ENCODE assay signal across 8 cellular contexts in the genomic region with DNA sequence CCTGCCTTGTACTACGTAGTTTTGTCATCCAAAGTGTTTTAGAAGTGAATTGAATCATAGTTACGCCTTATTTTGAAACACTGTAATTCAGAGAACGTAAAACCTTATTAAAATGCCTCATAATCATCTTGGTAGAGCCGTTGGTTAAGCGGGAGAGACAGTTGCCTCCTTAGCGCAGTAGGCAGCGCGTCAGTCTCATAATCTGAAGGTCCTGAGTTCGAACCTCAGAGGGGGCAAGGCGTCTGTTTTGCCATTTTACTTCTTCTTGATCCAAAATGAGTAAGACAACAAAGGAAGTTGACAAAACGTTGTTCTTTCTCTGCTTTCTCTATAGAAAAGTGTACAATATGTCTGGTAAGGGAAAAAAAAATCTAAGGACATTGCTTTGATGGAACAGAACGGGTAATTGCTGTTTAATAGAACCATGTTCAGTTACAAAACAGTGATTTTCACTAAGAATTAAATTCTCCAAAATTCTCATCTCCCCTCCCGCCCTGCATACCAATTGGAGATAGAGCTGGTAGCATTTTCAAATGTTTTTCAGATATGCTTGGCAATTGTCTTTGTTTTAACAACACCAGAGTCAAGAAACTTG. TPM values are rescaled to one million over a fixed set of nuclear protein-coding genes. Genes with fewer than 3 reads are reported as not detected.
DNase-seq lines count a peak whose midpoint lies in the region; ATAC-seq and TF ChIP-seq lines count a peak whose summit lies in the region.

No MANE protein-coding gene starts in this region.

- peaks cover 17% of the 10 kb centered on the region for H3K4me1 ChIP-seq in lower lobe of right lung

- no peak for TF ChIP-seq CTCF in lower lobe of right lung (IDR thresholded peaks at IDR 0.05)

- H3K36me3 ChIP-seq in lower lobe of right lung, result no peaks in the 10 kb centered on the region

- peak; percentile 74 to 76 for ATAC-seq in lower lobe of right lung
- ATAC-seq in GM21529 (IDR thresholded peaks at IDR 0.05; ENCODE audit: unreplicated experiment), result no peak

- DNase-seq in activated gamma-delta T cell treated with Interleukin-2 at 50 U/mL for 16 hours, result peak; percentile 49
- no peak for DNase-seq in activated gamma-delta T cell (lab: John Stamatoyannopoulos, UW)
- peak; percentile 67 for DNase-seq in NCI-H526 treated with DMSO at 0.1 percent for 48 hours (lab: John Stamatoyannopoulos, UW)
- DNase-seq in activated CD4-positive, alpha-beta T cell treated with anti-CD3 and anti-CD28 coated beads, Interleukin-2, amount 50 U/mL, for 4 hours, result peak; percentile 66 to 70
- peak; percentile 77 for DNase-seq in ecto neural progenitor cell (ENCODE audit: low spot score)
- no peak for DNase-seq in lower lobe of right lung
- peak; percentile 65 to 73 (median 72) for DNase-seq in stimulated activated CD4-positive, alpha-beta T cell treated with anti-CD3 and anti-CD28 coated beads, TNF-alpha, amount 100 ng/mL, for 24 hours (ENCODE audit: low read depth in 3 of 3)

- H3K9me3 ChIP-seq in lower lobe of right lung, result no peaks in the 10 kb centered on the region

- H3K4me3 ChIP-seq in lower lobe of right lung, result peak overlapping the region; percentile 63

- intact Hi-C loops in lower lobe of right lung (cut with DNase I), result no loop called here

- no peaks in the 10 kb centered on the region for H3K27me3 ChIP-seq in lower lobe of right lung (ENCODE audit: low read depth)

- H3K27ac ChIP-seq in lower lobe of right lung, result peak overlapping the region; percentile 69

RNA-seq across cellular contexts. Expression of a gene that starts 20.7 kb away (rescaled TPM):
- total RNA-seq in lower lobe of right lung, result 46.6 TPM

Comparison
In these comparisons a context has a peak if more than half of its experiments do, and no peak if none do; other contexts are left out.
1. DNase-seq: peak in activated gamma-delta T cell treated with Interleukin-2 at 50 U/mL for 16 hours (single experiment), NCI-H526 treated with DMSO at 0.1 percent for 48 hours (single experiment), activated CD4-positive, alpha-beta T cell treated with anti-CD3 and anti-CD28 coated beads, Interleukin-2, amount 50 U/mL, for 4 hours (2 of 2), ecto neural progenitor cell (single experiment) and stimulated activated CD4-positive, alpha-beta T cell treated with anti-CD3 and anti-CD28 coated beads, TNF-alpha, amount 100 ng/mL, for 24 hours (3 of 3); none in activated gamma-delta T cell (single experiment) and lower lobe of right lung (single experiment).